ENCODE assay signal across 27 cellular contexts in the genomic region with DNA sequence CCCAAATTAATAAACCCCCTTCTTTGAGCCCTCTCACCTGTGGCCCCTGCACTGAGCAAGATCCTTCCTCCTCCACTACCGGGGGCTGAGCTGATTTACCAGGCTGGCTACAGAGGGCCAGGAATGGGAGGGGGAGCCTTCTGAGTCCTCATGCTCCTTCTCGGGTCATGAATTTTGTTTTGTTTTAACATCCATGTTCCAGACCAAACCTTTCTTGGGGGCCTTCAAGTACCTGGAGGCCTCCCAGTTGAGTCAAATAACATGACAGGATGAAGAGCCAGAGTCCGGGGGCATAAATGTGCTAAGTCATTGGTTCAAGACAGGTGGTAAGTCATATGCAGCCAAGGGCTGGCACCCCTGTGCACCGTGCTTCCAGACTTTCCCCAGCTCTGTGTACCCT.
"Had no signal": no experiment of that assay in that cellular context is flagged by ENCODE, and none has a peak within 500 bp of the region (broad histone marks: within the 10 kb centered on the region; RNA-seq: fewer than 3 reads in every experiment).

No MANE protein-coding gene starts in this region.

- H3K4me2 ChIP-seq: neural progenitor cell had no signal

- H3K4me3 ChIP-seq: heart left ventricle, left lung, lower lobe of right lung, neural progenitor cell, ovary, prostate gland, skin epidermis, testis, tibial nerve, upper lobe of left lung had no signal

- H2AFZ ChIP-seq: neural progenitor cell had no signal

- H3K9ac ChIP-seq: neural progenitor cell had no signal

- H3K4me1 ChIP-seq: left lung, lower lobe of right lung, upper lobe of left lung had no signal

- H3K27me3 ChIP-seq: heart left ventricle, left lung, neural progenitor cell, ovary, testis, tibial nerve, upper lobe of left lung had no signal

- H3K27ac ChIP-seq: heart left ventricle, left lung, lower lobe of right lung, neural progenitor cell, ovary, prostate gland, skin epidermis, testis, upper lobe of left lung had no signal

- H3K9me3 ChIP-seq: left lung, lower lobe of right lung, ovary, prostate gland, testis, tibial nerve, upper lobe of left lung had no signal

- DNase-seq: heart left ventricle; hypothalamus; immature natural killer cell; kidney; left colon; left lung; lower lobe of right lung; mammary epithelial cell; mesenchymal stem cell; naive thymus-derived CD8-positive, alpha-beta T cell; nephron progenitor cell; ovary; posterior cingulate gyrus; retina; right cardiac atrium; stimulated activated CD4-positive, alpha-beta T cell treated with anti-CD3 and anti-CD28 coated beads, Interleukin-12 subunit alpha, Interleukin-12 subunit beta, amount 100 ng/mL, for 4 hours; stimulated activated CD4-positive, alpha-beta T cell treated with anti-CD3 and anti-CD28 coated beads, Interleukin-15, amount 100 ng/mL, for 24 hours; stimulated activated CD4-positive, alpha-beta T cell treated with anti-CD3 and anti-CD28 coated beads, Interleukin-2, amount 100 ng/mL, for 24 hours; stimulated activated CD4-positive, alpha-beta T cell treated with anti-CD3 and anti-CD28 coated beads, Interleukin-4, amount 100 ng/mL, for 1 hour; stimulated activated naive CD4-positive, alpha-beta T cell treated with Interleukin-2 at 50 U/mL for 16 hours; stimulated activated naive CD8-positive, alpha-beta T cell treated with anti-CD3 and anti-CD28 coated beads, Interleukin-15, amount 100 ng/mL, for 72 hours; testis; upper lobe of left lung had no signal

- H3K36me3 ChIP-seq: heart left ventricle, left lung, lower lobe of right lung, neural progenitor cell, ovary, prostate gland, upper lobe of left lung had no signal
